ENCODE assay signal across 2 cellular contexts in genomic region chr3:2301361-2301760, GRCh38.
TF ChIP-seq lines count a peak whose summit lies in the region.

No MANE protein-coding gene starts in this region.

TF ChIP-seq in SK-N-SH, 30 proteins besides CTCF, POLR2A, EP300 and RAD21 (continued from another document):
- TF ChIP-seq IRF3 (IDR thresholded peaks at IDR 0.05; ENCODE audit: low read depth, low read length) (no peak), CHD2 (IDR thresholded peaks at IDR 0.05; ENCODE audit: low read length, partially characterized antibody) (peak; percentile 66), TCF12 (IDR thresholded peaks at IDR 0.05) (no peak), USF2 (IDR thresholded peaks at IDR 0.05; ENCODE audit: borderline replicate concordance, low read depth, low read length) (no peak)

TF ChIP-seq in SK-N-SH treated with all-trans-retinoic acid at 6 μM for 48 hours, 23 proteins besides CTCF, POLR2A, EP300 and RAD21 (continued from another document):
- TF ChIP-seq ZNF70 (CRISPR knock-in tag; IDR thresholded peaks at IDR 0.05), result no peak
